ENCODE assay signal across 20 cellular contexts in genomic region chr5:54251981-54252380, GRCh38. TPM values are rescaled to one million over a fixed set of nuclear protein-coding genes. Genes with fewer than 3 reads are reported as not detected.
DNase-seq lines count a peak whose midpoint lies in the region; ATAC-seq lines count a peak whose summit lies in the region.
"Had no signal": no experiment of that assay in that cellular context is flagged by ENCODE, and none has a peak within 500 bp of the region (broad histone marks: within the 10 kb centered on the region; RNA-seq: fewer than 3 reads in every experiment).

No MANE protein-coding gene starts in this region.

- H3K36me3 Mint-ChIP-seq in activated CD8-positive, alpha-beta memory T cell treated with anti-CD3 and anti-CD28 coated beads, Interleukin-2, amount 10 ng/mL, durations not matched to agents 7 days and 5 days, result no peaks in the 10 kb centered on the region
- H3K36me3 Mint-ChIP-seq: stimulated activated effector memory CD8-positive, alpha-beta T cell treated with anti-CD3 and anti-CD28 coated beads, Interleukin-12 subunit alpha, Interleukin-12 subunit beta, amount 100 ng/mL, for 72 hours had no signal

- peaks cover 3% of the 10 kb centered on the region for H3K79me2 ChIP-seq in trophoblast cell (ENCODE audit: control insufficient read depth, insufficient read depth, low read length, poor library complexity)

- no peak overlapping the region for H3K4me2 ChIP-seq in trophoblast cell (ENCODE audit: low read length)

- H4K8ac ChIP-seq in trophoblast cell (ENCODE audit: low read depth, low read length), result no peak overlapping the region

- H3K27me3 Mint-ChIP-seq in activated CD8-positive, alpha-beta memory T cell treated with anti-CD3 and anti-CD28 coated beads, Interleukin-2, amount 10 ng/mL, durations not matched to agents 7 days and 5 days, result no peaks in the 10 kb centered on the region
- H3K27me3 Mint-ChIP-seq: activated naive CD4-positive, alpha-beta T cell treated with anti-CD3 and anti-CD28 coated beads, Interleukin-2, amount 10 ng/mL, durations not matched to agents 7 days and 5 days had no signal

- H2AK5ac ChIP-seq in trophoblast cell (ENCODE audit: low read length), result no peak overlapping the region

- no peak overlapping the region for H3K14ac ChIP-seq in trophoblast cell (ENCODE audit: low read length)

- no peak overlapping the region for H3K27ac Mint-ChIP-seq in activated CD8-positive, alpha-beta memory T cell treated with anti-CD3 and anti-CD28 coated beads, Interleukin-2, amount 10 ng/mL, durations not matched to agents 7 days and 5 days
- H3K27ac Mint-ChIP-seq: activated naive CD4-positive, alpha-beta T cell treated with anti-CD3 and anti-CD28 coated beads, Interleukin-2, amount 10 ng/mL, durations not matched to agents 7 days and 5 days; stimulated activated effector memory CD8-positive, alpha-beta T cell treated with anti-CD3 and anti-CD28 coated beads, Interleukin-12 subunit alpha, Interleukin-12 subunit beta, amount 100 ng/mL, for 72 hours had no signal

- H4K12ac ChIP-seq in trophoblast cell (ENCODE audit: low read depth, low read length), result no peak overlapping the region

- no peak overlapping the region for H3K9ac ChIP-seq in trophoblast cell (ENCODE audit: low read length)

- no peak overlapping the region for H3K4ac ChIP-seq in trophoblast cell (ENCODE audit: low read depth, low read length)

- H3K4me1 Mint-ChIP-seq in activated CD8-positive, alpha-beta memory T cell treated with anti-CD3 and anti-CD28 coated beads, Interleukin-2, amount 10 ng/mL, durations not matched to agents 7 days and 5 days, result peaks cover 2% of the 10 kb centered on the region

- no peak overlapping the region for H3K18ac ChIP-seq in trophoblast cell (ENCODE audit: low read length)

- no peaks in the 10 kb centered on the region for H3K36me3 ChIP-seq in trophoblast cell (ENCODE audit: control insufficient read depth in 1 of 2, insufficient read depth in 2 of 2, low read length in 2 of 2)
- H3K36me3 ChIP-seq: thoracic aorta had no signal

- ATAC-seq in esophagus mucosa (peak; percentile 51), HG03159 (IDR thresholded peaks at IDR 0.05; ENCODE audit: unreplicated experiment) (no peak)
- ATAC-seq in activated CD8-positive, alpha-beta memory T cell treated with anti-CD3 and anti-CD28 coated beads, Interleukin-2, amount 10 ng/mL, durations not matched to agents 7 days and 5 days, result no peak
- ATAC-seq: body of pancreas; Panc1; stimulated activated effector memory CD8-positive, alpha-beta T cell treated with anti-CD3 and anti-CD28 coated beads, Interleukin-12 subunit alpha, Interleukin-12 subunit beta, amount 100 ng/mL, for 72 hours had no signal

- H2BK5ac ChIP-seq in trophoblast cell (ENCODE audit: low read depth, low read length, poor library complexity), result no peak overlapping the region

- DNase-seq in HCEC 1CT (peak; percentile 16), NCI-H69 (lab: John Stamatoyannopoulos, UW) (peak; percentile 66), trophoblast cell (peak; percentile 77 to 94), COLO829 (ENCODE audit: low spot score) (no peak)
- DNase-seq in activated CD8-positive, alpha-beta memory T cell treated with anti-CD3 and anti-CD28 coated beads, Interleukin-2, amount 10 ng/mL, durations not matched to agents 7 days and 5 days, result no peak
- DNase-seq: activated CD4-positive, alpha-beta T cell treated with anti-CD3 and anti-CD28 coated beads for 48 hours; activated naive CD4-positive, alpha-beta T cell treated with anti-CD3 and anti-CD28 coated beads, Interleukin-2, amount 10 ng/mL, durations not matched to agents 7 days and 5 days; body of pancreas; DMS 273 treated with DMSO at 0.1 percent for 48 hours; glutamatergic neuron; GOT3; Kasumi-1; NCI-H1417 treated with DMSO at 0.1 percent for 48 hours; NCI-H446 treated with DMSO at 0.1 percent for 48 hours had no signal

- H3K4me3 ChIP-seq in trophoblast cell (ENCODE audit: low read depth, low read length), result no peak overlapping the region
- H3K4me3 ChIP-seq: body of pancreas, thoracic aorta had no signal

- no CpG with 5 or more reads among the region's 1 CpG for WGBS in trophoblast cell (ENCODE audit: extremely low coverage, insufficient coverage, insufficient read length)

- H3K4me1 ChIP-seq in trophoblast cell (ENCODE audit: control insufficient read depth in 1 of 2, insufficient read depth in 2 of 2, low read length in 2 of 2), result peaks cover 0 to 4% of the 10 kb centered on the region in 2 experiments

- H4K91ac ChIP-seq in trophoblast cell (ENCODE audit: low read depth, low read length), result no peak overlapping the region

- H3K27me3 ChIP-seq in trophoblast cell (ENCODE audit: insufficient read depth, low read length), result no peaks in the 10 kb centered on the region
- H3K27me3 ChIP-seq: body of pancreas had no signal

- H3K9me3 ChIP-seq in trophoblast cell (ENCODE audit: insufficient read depth, low read depth, low read length), result no peaks in the 10 kb centered on the region
- H3K9me3 ChIP-seq: body of pancreas, thoracic aorta had no signal

- H2AFZ ChIP-seq in trophoblast cell (ENCODE audit: insufficient read depth, low read length, poor library complexity), result no peak overlapping the region

- no peak overlapping the region for H3K4me3 Mint-ChIP-seq in activated CD8-positive, alpha-beta memory T cell treated with anti-CD3 and anti-CD28 coated beads, Interleukin-2, amount 10 ng/mL, durations not matched to agents 7 days and 5 days
- H3K4me3 Mint-ChIP-seq: activated naive CD4-positive, alpha-beta T cell treated with anti-CD3 and anti-CD28 coated beads, Interleukin-2, amount 10 ng/mL, durations not matched to agents 7 days and 5 days; neural crest cell; stimulated activated effector memory CD8-positive, alpha-beta T cell treated with anti-CD3 and anti-CD28 coated beads, Interleukin-12 subunit alpha, Interleukin-12 subunit beta, amount 100 ng/mL, for 72 hours had no signal

- no peaks in the 10 kb centered on the region for H3K9me3 Mint-ChIP-seq in activated CD8-positive, alpha-beta memory T cell treated with anti-CD3 and anti-CD28 coated beads, Interleukin-2, amount 10 ng/mL, durations not matched to agents 7 days and 5 days (ENCODE audit: low read depth)
- H3K9me3 Mint-ChIP-seq: activated naive CD4-positive, alpha-beta T cell treated with anti-CD3 and anti-CD28 coated beads, Interleukin-2, amount 10 ng/mL, durations not matched to agents 7 days and 5 days; neural crest cell; stimulated activated effector memory CD8-positive, alpha-beta T cell treated with anti-CD3 and anti-CD28 coated beads, Interleukin-12 subunit alpha, Interleukin-12 subunit beta, amount 100 ng/mL, for 72 hours had no signal

- H3K23ac ChIP-seq in trophoblast cell (ENCODE audit: low read length), result no peak overlapping the region

- CTCF ChIA-PET in activated CD8-positive, alpha-beta memory T cell treated with anti-CD3 and anti-CD28 coated beads, Interleukin-2, amount 10 ng/mL, durations not matched to agents 7 days and 5 days (lab: Charles Lee), result no interaction called here

- H2BK12ac ChIP-seq in trophoblast cell (ENCODE audit: low read length), result no peak overlapping the region

- H3K27ac ChIP-seq in trophoblast cell (ENCODE audit: low read depth, low read length), result no peak overlapping the region
- H3K27ac ChIP-seq: body of pancreas, thoracic aorta had no signal

- no peak overlapping the region for H2BK120ac ChIP-seq in trophoblast cell (ENCODE audit: insufficient read depth, low read length, poor library complexity)

- peaks cover 2% of the 10 kb centered on the region for H3K79me1 ChIP-seq in trophoblast cell (ENCODE audit: low read length)

RNA-seq across cellular contexts. Expression of gene ARL15, which starts 58.4 kb away (rescaled TPM):
- total RNA-seq in esophagus mucosa, result 10.1 TPM
- polyA plus RNA-seq in trophoblast cell (2013), result 21.9 and 22.3 TPM in 2 replicates
- 10 to 100 TPM; 10.6 to 12.6 TPM for total RNA-seq in activated CD8-positive, alpha-beta memory T cell treated with anti-CD3 and anti-CD28 coated beads, Interleukin-2, amount 10 ng/mL, durations not matched to agents 7 days and 5 days

Comparison
In these comparisons a context has a peak if more than half of its experiments do, and no peak if none do; other contexts are left out.
1. DNase-seq: peak in HCEC 1CT (single experiment), NCI-H69 (single experiment) and trophoblast cell (2 of 2); none in activated CD8-positive, alpha-beta memory T cell treated with anti-CD3 and anti-CD28 coated beads, Interleukin-2, amount 10 ng/mL, durations not matched to agents 7 days and 5 days (single experiment) and COLO829 (single experiment).